ENCODE assay signal across 6 cellular contexts in the genomic region with DNA sequence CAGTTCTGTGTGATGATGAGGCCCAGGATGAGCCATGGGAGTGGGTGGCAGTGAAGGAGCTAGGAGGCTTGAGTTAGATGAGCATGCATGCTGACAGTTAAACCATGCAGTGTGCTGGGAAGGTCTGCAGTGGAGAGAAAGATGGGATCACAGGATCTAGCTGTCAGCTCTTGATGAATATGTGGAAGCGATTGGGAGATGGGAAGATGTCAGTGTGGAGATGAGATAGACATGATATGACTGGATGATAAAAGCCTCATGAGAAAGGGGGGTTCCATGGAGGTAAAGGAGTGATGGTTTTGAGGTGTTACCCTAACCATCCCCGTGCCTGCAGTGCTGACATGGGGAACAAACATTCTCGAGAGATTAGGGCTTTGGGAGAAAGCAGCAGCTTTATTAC.
"Had no signal": no experiment of that assay in that cellular context is flagged by ENCODE, and none has a peak within 500 bp of the region (broad histone marks: within the 10 kb centered on the region; RNA-seq: fewer than 3 reads in every experiment).

No MANE protein-coding gene starts in this region.

- H3K4me3 ChIP-seq: K562 had no signal

- DNase-seq: IMR-90, KBM-7 had no signal

- FAIRE-seq: HepG2, HTR-8/SVneo, K562 had no signal

- ATAC-seq: HepG2, K562 had no signal

- H3K27ac ChIP-seq: HL-60 had no signal
